In the genomic region with DNA sequence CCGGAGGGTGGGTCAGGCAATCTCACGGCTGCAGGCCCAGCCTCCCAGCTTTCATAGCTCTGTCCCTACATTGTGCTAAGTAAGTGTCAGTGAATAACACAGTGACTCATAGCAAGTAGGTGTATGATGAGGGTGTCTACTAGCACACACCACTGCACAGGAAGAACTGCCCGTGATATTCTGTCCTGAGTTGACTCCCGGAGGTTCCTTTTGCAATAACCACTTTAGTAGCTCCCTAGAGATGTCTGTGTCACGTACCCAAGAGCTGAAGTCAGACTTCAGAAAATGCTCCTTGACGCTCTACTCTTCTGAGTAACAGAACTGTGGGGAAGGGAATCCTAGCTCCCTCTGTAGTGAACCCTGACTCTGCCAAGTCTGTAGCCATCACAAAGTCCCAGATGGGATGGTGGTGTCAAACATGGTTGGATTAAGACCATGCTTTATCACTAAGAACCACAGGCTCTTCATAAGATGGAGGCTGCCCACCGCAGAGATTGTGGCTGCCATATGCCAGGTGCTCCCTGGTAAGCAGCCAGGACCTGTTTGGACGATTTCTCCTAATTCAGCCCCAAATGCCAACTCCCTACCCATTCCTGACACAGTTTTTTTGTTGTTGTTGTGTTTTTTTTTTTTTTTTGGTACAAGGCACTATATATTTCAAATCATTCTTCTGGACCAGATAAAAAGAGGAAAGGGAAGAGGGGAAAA, we compare ENCODE assay signal across 9 cellular contexts.
DNase-seq lines count a peak whose midpoint lies in the region; ATAC-seq and TF ChIP-seq lines count a peak whose summit lies in the region.
"Had no signal": no experiment of that assay in that cellular context is flagged by ENCODE, and none has a peak within 500 bp of the region (broad histone marks: within the 10 kb centered on the region; RNA-seq: fewer than 3 reads in every experiment).

No MANE protein-coding gene starts in this region.

- no peak for TF ChIP-seq CTCF in BJ (IDR thresholded peaks at IDR 0.05; ENCODE audit: insufficient read depth, low read depth, low read length)

- H3K4me1 ChIP-seq in naive thymus-derived CD4-positive, alpha-beta T cell (ENCODE audit: control insufficient read depth in 2 of 2, insufficient read depth in 2 of 2, low read length in 2 of 2): no peaks in the 10 kb centered on the region

- peaks cover 14% of the 10 kb centered on the region for H3K4me1 Mint-ChIP-seq in activated T-helper 2 cell treated with anti-CD3 and anti-CD28 coated beads, Interferon-gamma antibody, Interleukin-2, Interleukin-4, amounts not matched to agents 10 μg/mL and 5 μg/mL and 100 μg/mL, durations not matched to agents 14 hours and 24 hours and 36 hours (ENCODE audit: low read depth)
- peaks cover 0 to 3% (median 0%) of the 10 kb centered on the region in 7 donors for H3K4me1 Mint-ChIP-seq in naive thymus-derived CD4-positive, alpha-beta T cell

- H3K27me3 ChIP-seq in BJ (ENCODE audit: control insufficient read depth, insufficient read depth, low read length): no peaks in the 10 kb centered on the region
- no peaks in the 10 kb centered on the region for H3K27me3 ChIP-seq in naive thymus-derived CD4-positive, alpha-beta T cell (ENCODE audit: control insufficient read depth in 2 of 2, insufficient read depth in 2 of 2, low read length in 2 of 2)

- H3K4me3 ChIP-seq in BJ (ENCODE audit: low read depth, low read length): no peak overlapping the region
- H3K4me3 ChIP-seq in naive thymus-derived CD4-positive, alpha-beta T cell (ENCODE audit: low read length): no peak overlapping the region

- H3K9me3 ChIP-seq in naive thymus-derived CD4-positive, alpha-beta T cell (ENCODE audit: control insufficient read depth in 2 of 3, low read length in 3 of 3): no peaks in the 10 kb centered on the region

- no peaks in the 10 kb centered on the region for H3K36me3 Mint-ChIP-seq in activated T-helper 2 cell treated with anti-CD3 and anti-CD28 coated beads, Interferon-gamma antibody, Interleukin-2, Interleukin-4, amounts not matched to agents 10 μg/mL and 5 μg/mL and 100 μg/mL, durations not matched to agents 14 hours and 24 hours and 36 hours (ENCODE audit: low read depth)
- H3K36me3 Mint-ChIP-seq in naive thymus-derived CD4-positive, alpha-beta T cell: no peaks in the 10 kb centered on the region

- intact Hi-C loops in activated T-helper 2 cell treated with anti-CD3 and anti-CD28 coated beads, Interferon-gamma antibody, Interleukin-2, Interleukin-4, amounts not matched to agents 10 μg/mL and 5 μg/mL and 100 μg/mL, durations not matched to agents 14 hours and 24 hours and 36 hours (cut with micrococcal nuclease): loop anchor here (5.0 kb wide), 1 partner anchor 79 kb away; no protein-coding TSS in a partner anchor
- intact Hi-C loops in naive thymus-derived CD4-positive, alpha-beta T cell (cut with micrococcal nuclease): no loop called here

- H3K4me3 Mint-ChIP-seq in activated T-helper 2 cell treated with anti-CD3 and anti-CD28 coated beads, Interferon-gamma antibody, Interleukin-2, Interleukin-4, amounts not matched to agents 10 μg/mL and 5 μg/mL and 100 μg/mL, durations not matched to agents 14 hours and 24 hours and 36 hours (ENCODE audit: low read depth): no peak overlapping the region
- no peak overlapping the region for H3K4me3 Mint-ChIP-seq in naive thymus-derived CD4-positive, alpha-beta T cell

- no peak for ATAC-seq in GM18517 (IDR thresholded peaks at IDR 0.05; ENCODE audit: unreplicated experiment)
- no peak for ATAC-seq in naive thymus-derived CD4-positive, alpha-beta T cell

- POLR2A ChIA-PET in BJ (lab: Charles Lee): interaction anchor here (1.2 kb wide), 1 partner anchor 20 kb away, joined by 3 read pairs; no protein-coding TSS in a partner anchor
- POLR2A ChIA-PET in naive thymus-derived CD4-positive, alpha-beta T cell (lab: Charles Lee): no interaction called here

- no peak overlapping the region for H3K27ac ChIP-seq in naive thymus-derived CD4-positive, alpha-beta T cell (ENCODE audit: low read depth, low read length)

- H3K27me3 Mint-ChIP-seq in activated T-helper 2 cell treated with anti-CD3 and anti-CD28 coated beads, Interferon-gamma antibody, Interleukin-2, Interleukin-4, amounts not matched to agents 10 μg/mL and 5 μg/mL and 100 μg/mL, durations not matched to agents 14 hours and 24 hours and 36 hours (ENCODE audit: low read depth): no peaks in the 10 kb centered on the region
- peaks cover 0 to 32% (median 21%) of the 10 kb centered on the region in 5 donors for H3K27me3 Mint-ChIP-seq in naive thymus-derived CD4-positive, alpha-beta T cell

- H3K9me3 Mint-ChIP-seq in activated T-helper 2 cell treated with anti-CD3 and anti-CD28 coated beads, Interferon-gamma antibody, Interleukin-2, Interleukin-4, amounts not matched to agents 10 μg/mL and 5 μg/mL and 100 μg/mL, durations not matched to agents 14 hours and 24 hours and 36 hours: no peaks in the 10 kb centered on the region
- H3K9me3 Mint-ChIP-seq in naive thymus-derived CD4-positive, alpha-beta T cell: peaks cover 0 to 2% (median 0%) of the 10 kb centered on the region in 11 donors

- CTCF ChIA-PET in BJ (lab: Yijun Ruan, JAX): interaction anchor here (1.1 to 1.7 kb wide), 2 partner anchors 16 to 33 kb away, joined by 3 to 4 read pairs; no protein-coding TSS in a partner anchor
- CTCF ChIA-PET in naive thymus-derived CD4-positive, alpha-beta T cell (lab: Charles Lee): interaction anchor here (0.6 kb wide), 1 partner anchor 115 kb away, joined by 3 read pairs; no protein-coding TSS in a partner anchor

- peak; percentile 35 for DNase-seq in BJ (ENCODE audit: low read depth)
- DNase-seq in H4 (ENCODE audit: low spot score): peak; percentile 16
- no peak for DNase-seq in activated T-helper 2 cell treated with anti-CD3 and anti-CD28 coated beads, Interferon-gamma antibody, Interleukin-2, Interleukin-4, amounts not matched to agents 10 μg/mL and 5 μg/mL and 100 μg/mL, durations not matched to agents 14 hours and 24 hours and 36 hours (ENCODE audit: low spot score)
- DNase-seq in kidney glomerular epithelial cell (lab: John Stamatoyannopoulos, UW): peak; percentile 93
- no peak for DNase-seq in GM19238 (ENCODE audit: insufficient read length, low spot score)
- no peak for DNase-seq in naive thymus-derived CD4-positive, alpha-beta T cell
- DNase-seq in HCEC 1CT: no peak
- DNase-seq: RPMI8226 had no signal

- H3K27ac Mint-ChIP-seq in activated T-helper 2 cell treated with anti-CD3 and anti-CD28 coated beads, Interferon-gamma antibody, Interleukin-2, Interleukin-4, amounts not matched to agents 10 μg/mL and 5 μg/mL and 100 μg/mL, durations not matched to agents 14 hours and 24 hours and 36 hours: peak overlapping the region; percentile 40
- H3K27ac Mint-ChIP-seq in naive thymus-derived CD4-positive, alpha-beta T cell: no peak overlapping the region

- H3K36me3 ChIP-seq in BJ (ENCODE audit: control insufficient read depth, insufficient read depth, low read length): no peaks in the 10 kb centered on the region
- no peaks in the 10 kb centered on the region for H3K36me3 ChIP-seq in naive thymus-derived CD4-positive, alpha-beta T cell (ENCODE audit: control insufficient read depth in 2 of 3, insufficient read depth in 3 of 3, low read length in 3 of 3)

Comparison
In these comparisons a context has a peak if more than half of its experiments do, and no peak if none do; other contexts are left out.
1. DNase-seq: peak in BJ (single experiment), H4 (single experiment) and kidney glomerular epithelial cell (single experiment); none in activated T-helper 2 cell treated with anti-CD3 and anti-CD28 coated beads, Interferon-gamma antibody, Interleukin-2, Interleukin-4, amounts not matched to agents 10 μg/mL and 5 μg/mL and 100 μg/mL, durations not matched to agents 14 hours and 24 hours and 36 hours (single experiment), GM19238 (single experiment), naive thymus-derived CD4-positive, alpha-beta T cell (0 of 9) and HCEC 1CT (single experiment).